16 cellular contexts compared by ENCODE assay signal in the genomic region with DNA sequence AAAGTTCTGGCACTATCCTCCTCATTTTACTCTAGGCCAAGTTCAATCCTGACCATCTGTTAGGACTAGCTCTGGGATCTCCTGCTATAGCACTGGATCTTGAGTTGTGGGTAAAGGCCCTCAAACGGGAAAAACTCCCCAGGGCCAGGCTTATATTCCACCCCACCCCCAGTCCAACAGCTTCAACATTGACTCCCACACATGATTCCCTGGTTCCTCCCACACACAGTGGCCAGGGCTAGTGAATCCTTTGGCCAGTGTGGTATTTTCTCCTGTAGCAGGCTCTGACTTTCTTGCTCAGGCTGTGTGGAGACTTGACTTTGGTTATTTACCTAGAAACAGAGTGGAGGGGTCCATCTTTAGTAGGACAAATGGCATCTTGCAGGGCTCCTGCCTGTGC.
"Had no signal": no experiment of that assay in that cellular context is flagged by ENCODE, and none has a peak within 500 bp of the region (broad histone marks: within the 10 kb centered on the region; RNA-seq: fewer than 3 reads in every experiment).

No MANE protein-coding gene starts in this region.

- H3K36me3 ChIP-seq: breast epithelium, esophagus muscularis mucosa, tibial nerve had no signal

- H2AFZ ChIP-seq: hepatocyte had no signal

- H3K4me2 ChIP-seq: hepatocyte had no signal

- H3K27ac ChIP-seq: breast epithelium, esophagus muscularis mucosa, hepatocyte, skin epidermis, tibial nerve had no signal

- ATAC-seq: left lobe of liver; mucosa of descending colon; naive thymus-derived CD8-positive, alpha-beta T cell; T-helper 17 cell had no signal

- H3K36me3 Mint-ChIP-seq: naive thymus-derived CD8-positive, alpha-beta T cell; WTC11 had no signal

- H3K4me3 Mint-ChIP-seq: activated CD4-positive, alpha-beta memory T cell treated with anti-CD3 and anti-CD28 coated beads, Interleukin-2, amount 10 ng/mL, durations not matched to agents 7 days and 5 days; activated T-helper 1 cell treated with anti-CD3 and anti-CD28 coated beads, Interleukin-12 subunit alpha, Interleukin-12 subunit beta, Interleukin-2, Interleukin-4 antibody, amounts not matched to agents 30 ng/mL and 10 ng/mL and 1 ng/mL, durations not matched to agents 14 hours and 24 hours and 36 hours; naive thymus-derived CD8-positive, alpha-beta T cell; T-helper 17 cell; WTC11 had no signal

- H3K27ac Mint-ChIP-seq: activated CD4-positive, alpha-beta memory T cell treated with anti-CD3 and anti-CD28 coated beads, Interleukin-2, amount 10 ng/mL, durations not matched to agents 7 days and 5 days; activated T-helper 1 cell treated with anti-CD3 and anti-CD28 coated beads, Interleukin-12 subunit alpha, Interleukin-12 subunit beta, Interleukin-2, Interleukin-4 antibody, amounts not matched to agents 30 ng/mL and 10 ng/mL and 1 ng/mL, durations not matched to agents 14 hours and 24 hours and 36 hours; naive thymus-derived CD8-positive, alpha-beta T cell; T-helper 17 cell had no signal

- DNase-seq: activated CD4-positive, alpha-beta memory T cell treated with anti-CD3 and anti-CD28 coated beads, Interleukin-2, amount 10 ng/mL, durations not matched to agents 7 days and 5 days; activated CD4-positive, alpha-beta T cell treated with anti-CD3 and anti-CD28 coated beads for 4 hours; aorta; mucosa of descending colon; naive thymus-derived CD8-positive, alpha-beta T cell; stimulated activated CD4-positive, alpha-beta T cell treated with anti-CD3 and anti-CD28 coated beads, Interleukin-4, amount 100 ng/mL, for 24 hours; stimulated activated naive CD4-positive, alpha-beta T cell; T-helper 17 cell had no signal

- H3K4me1 Mint-ChIP-seq: T-helper 17 cell had no signal

- H3K9me3 Mint-ChIP-seq: activated CD4-positive, alpha-beta memory T cell treated with anti-CD3 and anti-CD28 coated beads, Interleukin-2, amount 10 ng/mL, durations not matched to agents 7 days and 5 days; activated T-helper 1 cell treated with anti-CD3 and anti-CD28 coated beads, Interleukin-12 subunit alpha, Interleukin-12 subunit beta, Interleukin-2, Interleukin-4 antibody, amounts not matched to agents 30 ng/mL and 10 ng/mL and 1 ng/mL, durations not matched to agents 14 hours and 24 hours and 36 hours; naive thymus-derived CD8-positive, alpha-beta T cell; WTC11 had no signal

- H3K4me1 ChIP-seq: breast epithelium had no signal

- H3K27me3 ChIP-seq: breast epithelium, hepatocyte, tibial nerve had no signal

- H3K79me2 ChIP-seq: hepatocyte had no signal

- H3K9me3 ChIP-seq: breast epithelium, esophagus muscularis mucosa, mucosa of descending colon, tibial nerve had no signal

- H3K4me3 ChIP-seq: breast epithelium, esophagus muscularis mucosa, hepatocyte, mucosa of descending colon, skin epidermis, tibial nerve had no signal
